ENCODE assay signal across 1 cellular context in genomic region chr22:21623402-21623970, GRCh38.
TF ChIP-seq lines count a peak whose summit lies in the region.

No MANE protein-coding gene starts in this region.

TF ChIP-seq in HEK293, 187 proteins besides CTCF, POLR2A, EP300 and RAD21 (continued from another document):
- TF ChIP-seq REPIN1 (tag by site-specific recombination; IDR thresholded peaks at IDR 0.05; ENCODE audit: low read depth) (no peak), ZNF350 (tag by site-specific recombination; IDR thresholded peaks at IDR 0.05) (no peak), ZNF792 (tag by site-specific recombination; IDR thresholded peaks at IDR 0.05) (no peak), HOXC10 (CRISPR knock-in tag; IDR thresholded peaks at IDR 0.05) (no peak), ZNF596 (tag by site-specific recombination; IDR thresholded peaks at IDR 0.05) (no peak)
- TF ChIP-seq, protein P1, sequence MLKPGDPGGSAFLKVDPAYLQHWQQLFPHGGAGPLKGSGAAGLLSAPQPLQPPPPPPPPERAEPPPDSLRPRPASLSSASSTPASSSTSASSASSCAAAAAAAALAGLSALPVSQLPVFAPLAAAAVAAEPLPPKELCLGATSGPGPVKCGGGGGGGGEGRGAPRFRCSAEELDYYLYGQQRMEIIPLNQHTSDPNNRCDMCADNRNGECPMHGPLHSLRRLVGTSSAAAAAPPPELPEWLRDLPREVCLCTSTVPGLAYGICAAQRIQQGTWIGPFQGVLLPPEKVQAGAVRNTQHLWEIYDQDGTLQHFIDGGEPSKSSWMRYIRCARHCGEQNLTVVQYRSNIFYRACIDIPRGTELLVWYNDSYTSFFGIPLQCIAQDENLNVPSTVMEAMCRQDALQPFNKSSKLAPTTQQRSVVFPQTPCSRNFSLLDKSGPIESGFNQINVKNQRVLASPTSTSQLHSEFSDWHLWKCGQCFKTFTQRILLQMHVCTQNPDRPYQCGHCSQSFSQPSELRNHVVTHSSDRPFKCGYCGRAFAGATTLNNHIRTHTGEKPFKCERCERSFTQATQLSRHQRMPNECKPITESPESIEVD (tag by site-specific recombination; IDR thresholded peaks at IDR 0.05): peak; percentile 46; the same call in 1 of the 2 replicates
- TF ChIP-seq, protein P2, sequence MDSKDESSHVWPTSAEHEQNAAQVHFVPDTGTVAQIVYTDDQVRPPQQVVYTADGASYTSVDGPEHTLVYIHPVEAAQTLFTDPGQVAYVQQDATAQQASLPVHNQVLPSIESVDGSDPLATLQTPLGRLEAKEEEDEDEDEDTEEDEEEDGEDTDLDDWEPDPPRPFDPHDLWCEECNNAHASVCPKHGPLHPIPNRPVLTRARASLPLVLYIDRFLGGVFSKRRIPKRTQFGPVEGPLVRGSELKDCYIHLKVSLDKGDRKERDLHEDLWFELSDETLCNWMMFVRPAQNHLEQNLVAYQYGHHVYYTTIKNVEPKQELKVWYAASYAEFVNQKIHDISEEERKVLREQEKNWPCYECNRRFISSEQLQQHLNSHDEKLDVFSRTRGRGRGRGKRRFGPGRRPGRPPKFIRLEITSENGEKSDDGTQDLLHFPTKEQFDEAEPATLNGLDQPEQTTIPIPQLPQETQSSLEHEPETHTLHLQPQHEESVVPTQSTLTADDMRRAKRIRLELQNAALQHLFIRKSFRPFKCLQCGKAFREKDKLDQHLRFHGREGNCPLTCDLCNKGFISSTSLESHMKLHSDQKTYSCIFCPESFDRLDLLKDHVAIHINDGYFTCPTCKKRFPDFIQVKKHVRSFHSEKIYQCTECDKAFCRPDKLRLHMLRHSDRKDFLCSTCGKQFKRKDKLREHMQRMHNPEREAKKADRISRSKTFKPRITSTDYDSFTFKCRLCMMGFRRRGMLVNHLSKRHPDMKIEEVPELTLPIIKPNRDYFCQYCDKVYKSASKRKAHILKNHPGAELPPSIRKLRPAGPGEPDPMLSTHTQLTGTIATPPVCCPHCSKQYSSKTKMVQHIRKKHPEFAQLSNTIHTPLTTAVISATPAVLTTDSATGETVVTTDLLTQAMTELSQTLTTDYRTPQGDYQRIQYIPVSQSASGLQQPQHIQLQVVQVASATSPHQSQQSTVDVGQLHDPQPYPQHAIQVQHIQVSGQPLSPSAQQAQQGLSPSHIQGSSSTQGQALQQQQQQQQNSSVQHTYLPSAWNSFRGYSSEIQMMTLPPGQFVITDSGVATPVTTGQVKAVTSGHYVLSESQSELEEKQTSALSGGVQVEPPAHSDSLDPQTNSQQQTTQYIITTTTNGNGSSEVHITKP (tag by site-specific recombination; IDR thresholded peaks at IDR 0.05): no peak
